1 cellular context compared by ENCODE assay signal in genomic region chr3:131795382-131796085, GRCh38.
TF ChIP-seq lines count a peak whose summit lies in the region.

No MANE protein-coding gene starts in this region.

TF ChIP-seq in K562, 482 proteins besides CTCF, POLR2A, EP300 and RAD21 (continued from another document):
- no peak for TF ChIP-seq DEAF1 (CRISPR knock-in tag; IDR thresholded peaks at IDR 0.05)
- TF ChIP-seq ZNF263 (CRISPR knock-in tag; IDR thresholded peaks at IDR 0.05; ENCODE audit: borderline replicate concordance), result no peak
